1 cellular context compared by ENCODE assay signal in genomic region chr5:110651507-110651906, GRCh38.
TF ChIP-seq lines count a peak whose summit lies in the region.

No MANE protein-coding gene starts in this region.

TF ChIP-seq in GM23338, 12 proteins besides CTCF, POLR2A, EP300 and RAD21 (continued from another document):
- TF ChIP-seq ZNF462 (CRISPR knock-in tag; IDR thresholded peaks at IDR 0.05), result no peak
- no peak for TF ChIP-seq ETS1 (IDR thresholded peaks at IDR 0.05)
- TF ChIP-seq JUNB (IDR thresholded peaks at IDR 0.05; ENCODE audit: unreplicated experiment), result no peak
- TF ChIP-seq ZNF114 (CRISPR knock-in tag; IDR thresholded peaks at IDR 0.05), result no peak
- no peak for TF ChIP-seq POLR2AphosphoS5 (IDR thresholded peaks at IDR 0.05; ENCODE audit: low read depth)
- TF ChIP-seq STAT1 (IDR thresholded peaks at IDR 0.05; ENCODE audit: unreplicated experiment), result no peak
- TF ChIP-seq REST (IDR thresholded peaks at IDR 0.05; ENCODE audit: unreplicated experiment), result no peak
- TF ChIP-seq EZH2 (IDR thresholded peaks at IDR 0.05; ENCODE audit: low read depth, unreplicated experiment), result no peak
- no peak for TF ChIP-seq NANOG (IDR thresholded peaks at IDR 0.05; ENCODE audit: borderline replicate concordance)
TF ChIP-seq in GM23338: peak in this region for 0.
